Comparison of ENCODE assay signal across 8 cellular contexts in the genomic region with DNA sequence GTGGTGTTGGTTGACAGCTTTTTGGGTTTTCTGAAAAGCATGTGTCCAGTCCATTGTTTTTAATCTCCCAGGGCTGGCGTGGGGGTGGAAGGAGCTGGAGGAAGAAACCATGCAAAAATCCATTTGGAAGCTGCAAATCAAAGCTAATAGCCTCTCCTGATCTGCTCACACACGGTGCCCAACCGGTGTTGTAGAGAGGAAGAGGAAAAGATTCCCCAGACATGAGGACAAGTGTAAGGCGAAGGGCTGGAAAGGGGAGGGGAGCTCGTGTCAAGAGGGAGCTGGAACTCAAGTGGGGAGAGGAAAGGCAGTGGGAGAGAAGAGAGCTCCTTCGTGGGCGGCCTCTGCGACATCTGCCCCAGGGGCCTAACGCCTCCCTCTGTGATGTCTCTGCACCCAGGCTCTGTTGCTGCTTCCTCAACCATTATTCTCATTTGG.
DNase-seq lines count a peak whose midpoint lies in the region; ATAC-seq and TF ChIP-seq lines count a peak whose summit lies in the region.

No MANE protein-coding gene starts in this region.

- peaks cover 100% of the 10 kb centered on the region for H3K4me1 Mint-ChIP-seq in brain

- H3K4me1 ChIP-seq in heart left ventricle (peaks cover 36 to 98% (median 91%) of the 10 kb centered on the region in 12 donors), muscle layer of colon (ENCODE audit: insufficient read depth, low read length) (peaks cover 93% of the 10 kb centered on the region), uterus (peaks cover 22 to 56% of the 10 kb centered on the region in 2 donors)

- peak overlapping the region; percentile 98 to 100 (median 99) for H3K27ac Mint-ChIP-seq in brain

- no peaks in the 10 kb centered on the region for H3K36me3 Mint-ChIP-seq in brain

- no peaks in the 10 kb centered on the region for H3K36me3 ChIP-seq in heart left ventricle
- H3K36me3 ChIP-seq in muscle layer of colon (ENCODE audit: insufficient read depth, low read length) = no peaks in the 10 kb centered on the region
- H3K36me3 ChIP-seq in uterus = no peaks in the 10 kb centered on the region

- H3K4me3 Mint-ChIP-seq in brain = peak overlapping the region; percentile 65 to 82 (median 71)

- H3K9ac ChIP-seq in muscle layer of colon (ENCODE audit: low read length) = peak overlapping the region; percentile 72

- TF ChIP-seq POLR2A in heart left ventricle (IDR thresholded peaks at IDR 0.05) (no peak), uterus (IDR thresholded peaks at IDR 0.05) (no peak)

- H3K9me3 ChIP-seq in heart left ventricle (no peaks in the 10 kb centered on the region), muscle layer of colon (ENCODE audit: low read length) (no peaks in the 10 kb centered on the region), uterus (no peaks in the 10 kb centered on the region)

- peaks cover 0 to 8% (median 0%) of the 10 kb centered on the region in 5 experiments for H3K9me3 Mint-ChIP-seq in brain

- H3K27me3 Mint-ChIP-seq in brain = no peaks in the 10 kb centered on the region

- ATAC-seq in heart left ventricle = no peak
- no peak for ATAC-seq in Right ventricle myocardium superior (ENCODE audit: poor library complexity)
- no peak for ATAC-seq in HG02938 (IDR thresholded peaks at IDR 0.05; ENCODE audit: unreplicated experiment)
- ATAC-seq in GM21390 (IDR thresholded peaks at IDR 0.05; ENCODE audit: unreplicated experiment) = no peak

- H3K27me3 ChIP-seq in heart left ventricle = no peaks in the 10 kb centered on the region
- H3K27me3 ChIP-seq in muscle layer of colon (ENCODE audit: control insufficient read depth in 1 of 2, insufficient read depth in 2 of 2, low read length in 2 of 2) = no peaks in the 10 kb centered on the region
- no peaks in the 10 kb centered on the region for H3K27me3 ChIP-seq in uterus

- intact Hi-C loops in heart left ventricle (cut with DNase I) (loop anchor here (2.0 to 10.0 kb wide), 21 partner anchors 109 to 360 kb away; partner anchors contain the start of gene IRF2BP2 (in 1 of the 10)), Right ventricle myocardium superior (cut with DNase I) (loop anchor here (5.0 to 10.0 kb wide), 5 partner anchors 163 to 275 kb away; no protein-coding TSS in a partner anchor), uterus (cut with DNase I; ENCODE audit: low total_unique reads) (loop anchor here (10.0 kb wide), 2 partner anchors 263 to 353 kb away; no protein-coding TSS in a partner anchor)

- no peak for TF ChIP-seq CTCF in heart left ventricle (IDR thresholded peaks at IDR 0.05)
- TF ChIP-seq CTCF in brain (conservative IDR thresholded peaks at IDR 0.05) = no peak
- no peak for TF ChIP-seq CTCF in uterus (IDR thresholded peaks at IDR 0.05)

- H3K4me3 ChIP-seq in heart left ventricle (peak overlapping the region in 6 of 12 donors; percentile 4 to 37 (median 6)), muscle layer of colon (ENCODE audit: low read depth in 1 of 2, low read length in 2 of 2) (peak overlapping the region in 1 of 2 donors; percentile 10), uterus (no peak overlapping the region)

- peak in 3 of 5 donors; percentile 48 to 50 (median 48) for DNase-seq in heart left ventricle
- DNase-seq in Right ventricle myocardium superior = no peak
- peak; percentile 68 to 75 for DNase-seq in uterus
- DNase-seq in NCI-H187 (lab: John Stamatoyannopoulos, UW) = no peak

- 28 to 32% (median 30%) methylated on average over 9 of the region's 9 CpGs for WGBS in heart left ventricle, 4 donors

- H3K27ac ChIP-seq in heart left ventricle (peak overlapping the region; percentile 93 to 99 (median 99)), muscle layer of colon (ENCODE audit: low read depth, low read length) (peak overlapping the region; percentile 98), uterus (peak overlapping the region; percentile 96 to 98)

Comparison
In these comparisons a context has a peak if more than half of its experiments do, and no peak if none do; other contexts are left out.
1. DNase-seq: peak in heart left ventricle (3 of 5) and uterus (2 of 2); none in Right ventricle myocardium superior (single experiment) and NCI-H187 (0 of 2).
2. Peak in every context shown above with its lines, with median percentiles within 50 percentile points of each other: H3K27ac ChIP-seq.